ENCODE assay signal across 29 cellular contexts in the genomic region with DNA sequence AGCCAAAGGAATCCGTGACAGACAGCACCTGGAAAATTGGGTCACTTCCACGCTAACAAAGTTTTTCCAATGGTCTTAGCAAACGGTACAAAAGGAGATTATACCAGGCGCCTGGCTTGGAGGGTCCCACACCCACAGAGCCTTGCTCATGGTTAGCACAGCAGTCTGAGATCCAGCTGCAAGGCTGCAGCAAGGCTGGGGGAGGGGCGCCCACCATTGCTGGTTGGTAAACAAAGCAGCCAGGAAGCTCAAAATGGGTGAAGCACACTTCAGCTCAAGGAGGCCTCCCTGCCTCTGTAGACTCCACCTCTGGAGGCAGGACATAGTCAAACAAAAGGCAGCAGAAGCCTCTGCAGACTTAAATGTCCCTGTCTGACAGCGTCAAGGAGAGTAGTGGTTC. TPM values are rescaled to one million over a fixed set of nuclear protein-coding genes. Genes with fewer than 3 reads are reported as not detected.
"Had no signal": no experiment of that assay in that cellular context is flagged by ENCODE, and none has a peak within 500 bp of the region (broad histone marks: within the 10 kb centered on the region; RNA-seq: fewer than 3 reads in every experiment).

No MANE protein-coding gene starts in this region.

- ATAC-seq: effector memory CD8-positive, alpha-beta T cell; esophagus mucosa; gastrocnemius medialis; heart right ventricle; left colon; left lobe of liver; lower lobe of right lung; mucosa of descending colon had no signal

- H3K4me3 Mint-ChIP-seq: dendritic cell treated with granulocyte-macrophage colony-stimulating factor and Interleukin-4, amounts not matched to agents 40 ng/mL and 50 ng/mL, for 4 days; effector memory CD8-positive, alpha-beta T cell; endodermal cell; immature natural killer cell; mesothelial cell of epicardium; naive B cell had no signal

- H3K36me3 Mint-ChIP-seq: mesothelial cell of epicardium, naive B cell had no signal

- H3K4me1 ChIP-seq: colonic mucosa, esophagus squamous epithelium, gastrocnemius medialis, lower lobe of right lung had no signal

- H3K27ac Mint-ChIP-seq: dendritic cell treated with granulocyte-macrophage colony-stimulating factor and Interleukin-4, amounts not matched to agents 40 ng/mL and 50 ng/mL, for 4 days; effector memory CD8-positive, alpha-beta T cell; endodermal cell; immature natural killer cell; mesothelial cell of epicardium; naive B cell had no signal

- H3K27me3 ChIP-seq: colonic mucosa, esophagus squamous epithelium, gastrocnemius medialis, heart right ventricle had no signal

- H3K9me3 Mint-ChIP-seq: effector memory CD8-positive, alpha-beta T cell; endodermal cell; immature natural killer cell; mesothelial cell of epicardium; naive B cell had no signal

- H3K36me3 ChIP-seq: colonic mucosa, esophagus squamous epithelium, gastrocnemius medialis, heart right ventricle, left ventricle myocardium inferior, lower lobe of right lung had no signal

- H3K27me3 Mint-ChIP-seq: dendritic cell treated with granulocyte-macrophage colony-stimulating factor and Interleukin-4, amounts not matched to agents 40 ng/mL and 50 ng/mL, for 4 days; effector memory CD8-positive, alpha-beta T cell; naive B cell had no signal

- DNase-seq: colonic mucosa; cortex of kidney; effector CD8-positive, alpha-beta T cell; effector memory CD8-positive, alpha-beta T cell; endodermal cell; erythroblast; esophagus squamous epithelium; foreskin fibroblast; foreskin melanocyte; gastrocnemius medialis; glutamatergic neuron; head of caudate nucleus; heart right ventricle; hippocampal formation; immature natural killer cell; islet precursor cell; kidney; kidney glomerular epithelial cell; left colon; left ventricle myocardium inferior; lower lobe of right lung; mesenchymal stem cell; mucosa of descending colon; naive B cell had no signal

- H3K9me3 ChIP-seq: colonic mucosa, esophagus squamous epithelium, gastrocnemius medialis, heart right ventricle, left ventricle myocardium inferior, lower lobe of right lung, mucosa of descending colon had no signal

- H3K4me3 ChIP-seq: colonic mucosa, esophagus squamous epithelium, gastrocnemius medialis, heart right ventricle, left ventricle myocardium inferior, lower lobe of right lung, mucosa of descending colon had no signal

- H3K4me1 Mint-ChIP-seq: endodermal cell, immature natural killer cell, mesothelial cell of epicardium had no signal

- H3K27ac ChIP-seq: colonic mucosa, epithelial cell of prostate, esophagus squamous epithelium, gastrocnemius medialis, heart right ventricle, left ventricle myocardium inferior, lower lobe of right lung had no signal

RNA-seq across cellular contexts. Expression of gene EIF1AY, which starts 47.1 kb away (rescaled TPM):
- polyA plus RNA-seq: immature natural killer cell had no signal
